Comparison of ENCODE assay signal across 13 cellular contexts in genomic region chr12:88552672-88553079, GRCh38. TPM values are rescaled to one million over a fixed set of nuclear protein-coding genes. Genes with fewer than 3 reads are reported as not detected.
DNase-seq lines count a peak whose midpoint lies in the region; ATAC-seq and TF ChIP-seq lines count a peak whose summit lies in the region.
"Had no signal": no experiment of that assay in that cellular context is flagged by ENCODE, and none has a peak within 500 bp of the region (broad histone marks: within the 10 kb centered on the region; RNA-seq: fewer than 3 reads in every experiment).

No MANE protein-coding gene starts in this region.

- no peak overlapping the region for H2AFZ ChIP-seq in GM23248

- DNase-seq in GM23248 (peak; percentile 71), breast epithelium (ENCODE audit: low spot score in 2 of 2) (no peak), left lobe of liver (ENCODE audit: low spot score) (no peak), testis (no peak), superior temporal gyrus (ENCODE audit: extremely low spot score) (no peak), SW 1271 (lab: John Stamatoyannopoulos, UW) (no peak), NCI-H446 treated with DMSO at 0.1 percent for 48 hours (lab: John Stamatoyannopoulos, UW) (no peak)
- DNase-seq: activated naive CD4-positive, alpha-beta T cell treated with anti-CD3 and anti-CD28 coated beads, Interleukin-2, amount 10 ng/mL, durations not matched to agents 7 days and 5 days; CD4-positive, CD25-positive, alpha-beta regulatory T cell; cerebellar nuclear complex; GDM1; stimulated activated CD4-positive, alpha-beta T cell treated with anti-CD3 and anti-CD28 coated beads, Interleukin-2, amount 100 ng/mL, for 48 hours had no signal

- H4K20me1 ChIP-seq in GM23248 (ENCODE audit: insufficient read depth): no peaks in the 10 kb centered on the region

- H3K4me2 ChIP-seq in GM23248 (ENCODE audit: unreplicated experiment): peak overlapping the region; percentile 49

- peaks cover 51% of the 10 kb centered on the region for H3F3A ChIP-seq in GM23248 (ENCODE audit: insufficient read depth)

- H3K4me1 ChIP-seq in GM23248 (ENCODE audit: insufficient read depth) (peaks cover 47% of the 10 kb centered on the region), breast epithelium (peaks cover 0 to 14% of the 10 kb centered on the region in 2 donors), testis (peaks cover 30% of the 10 kb centered on the region)

- peak overlapping the region; percentile 25 for H3K9ac ChIP-seq in GM23248

- H3K36me3 ChIP-seq in GM23248 (ENCODE audit: low read depth) (no peaks in the 10 kb centered on the region), breast epithelium (no peaks in the 10 kb centered on the region), testis (ENCODE audit: low read depth, missing control alignments) (no peaks in the 10 kb centered on the region)

- in situ Hi-C loops in GM23248 (cut with MboI): no loop called here

- H3K27ac ChIP-seq in GM23248 (peak overlapping the region; percentile 77), breast epithelium (peak overlapping the region; percentile 50 to 60), testis (peak overlapping the region; percentile 34 to 60)

- H3K9me2 ChIP-seq in GM23248 (ENCODE audit: insufficient read depth): no peaks in the 10 kb centered on the region

- ATAC-seq in left lobe of liver: peak; percentile 33
- ATAC-seq in GM19395 (IDR thresholded peaks at IDR 0.05; ENCODE audit: unreplicated experiment): no peak

- no peak for TF ChIP-seq POLR2A in breast epithelium (IDR thresholded peaks at IDR 0.05)
- TF ChIP-seq POLR2A in testis (IDR thresholded peaks at IDR 0.05): no peak

- peak overlapping the region; percentile 29 for H3K4me3 ChIP-seq in GM23248
- no peak overlapping the region for H3K4me3 ChIP-seq in breast epithelium
- no peak overlapping the region for H3K4me3 ChIP-seq in testis

- TF ChIP-seq CTCF in breast epithelium (IDR thresholded peaks at IDR 0.05) (no peak), testis (IDR thresholded peaks at IDR 0.05) (no peak)

- H3K9me3 ChIP-seq in GM23248 (ENCODE audit: low read depth) (no peaks in the 10 kb centered on the region), breast epithelium (no peaks in the 10 kb centered on the region), testis (no peaks in the 10 kb centered on the region)

- 11 to 25% methylated on average over 2 of the region's 2 CpGs for WGBS in GM23248 (ENCODE audit: low coverage in 1 of 2, low lambda C conversion rate in 2 of 2, missing lambda C conversion rate in 2 of 2), 2 experiments
- 19 to 21% methylated on average over 2 of the region's 2 CpGs for WGBS in testis, 2 donors

- H3K27me3 ChIP-seq in GM23248 (replicated peaks; ENCODE audit: insufficient read depth): no peaks in the 10 kb centered on the region
- no peaks in the 10 kb centered on the region for H3K27me3 ChIP-seq in breast epithelium
- no peaks in the 10 kb centered on the region for H3K27me3 ChIP-seq in testis

- intact Hi-C loops in breast epithelium (cut with DNase I; ENCODE audit: low total_unique reads) (no loop called here), testis (cut with DNase I; ENCODE audit: low total_unique reads) (no loop called here)

- peaks cover 100% of the 10 kb centered on the region for H3K79me2 ChIP-seq in GM23248 (ENCODE audit: insufficient read depth)

RNA-seq across cellular contexts. Expression of gene KITLG, which starts 27.6 kb away (rescaled TPM):
- 98.4 and 146 TPM in 2 replicates for total RNA-seq in GM23248 (2014; rRNA removed; shearing (Covaris generic))
- polyA plus RNA-seq in GM23248 (2016; fragmentation: Nextera tagmentation; extraction: Ambion mirVana): 33.8 and 34.8 TPM in 2 replicates
- total RNA-seq in breast epithelium: 10 to 100 TPM; 18.4 to 31.8 (median 26.5) TPM
- total RNA-seq in left lobe of liver: 1.4 TPM
- 10 to 100 TPM; 21.8 to 25.0 TPM for total RNA-seq in testis
- 12.2 TPM for polyA plus RNA-seq in testis (ENCODE audit: insufficient read depth, low read depth, low replicate concordance)
- total RNA-seq: CD4-positive, CD25-positive, alpha-beta regulatory T cell had no signal
- polyA plus RNA-seq: CD4-positive, CD25-positive, alpha-beta regulatory T cell had no signal
